ENCODE assay signal across 1 cellular context in the genomic region with DNA sequence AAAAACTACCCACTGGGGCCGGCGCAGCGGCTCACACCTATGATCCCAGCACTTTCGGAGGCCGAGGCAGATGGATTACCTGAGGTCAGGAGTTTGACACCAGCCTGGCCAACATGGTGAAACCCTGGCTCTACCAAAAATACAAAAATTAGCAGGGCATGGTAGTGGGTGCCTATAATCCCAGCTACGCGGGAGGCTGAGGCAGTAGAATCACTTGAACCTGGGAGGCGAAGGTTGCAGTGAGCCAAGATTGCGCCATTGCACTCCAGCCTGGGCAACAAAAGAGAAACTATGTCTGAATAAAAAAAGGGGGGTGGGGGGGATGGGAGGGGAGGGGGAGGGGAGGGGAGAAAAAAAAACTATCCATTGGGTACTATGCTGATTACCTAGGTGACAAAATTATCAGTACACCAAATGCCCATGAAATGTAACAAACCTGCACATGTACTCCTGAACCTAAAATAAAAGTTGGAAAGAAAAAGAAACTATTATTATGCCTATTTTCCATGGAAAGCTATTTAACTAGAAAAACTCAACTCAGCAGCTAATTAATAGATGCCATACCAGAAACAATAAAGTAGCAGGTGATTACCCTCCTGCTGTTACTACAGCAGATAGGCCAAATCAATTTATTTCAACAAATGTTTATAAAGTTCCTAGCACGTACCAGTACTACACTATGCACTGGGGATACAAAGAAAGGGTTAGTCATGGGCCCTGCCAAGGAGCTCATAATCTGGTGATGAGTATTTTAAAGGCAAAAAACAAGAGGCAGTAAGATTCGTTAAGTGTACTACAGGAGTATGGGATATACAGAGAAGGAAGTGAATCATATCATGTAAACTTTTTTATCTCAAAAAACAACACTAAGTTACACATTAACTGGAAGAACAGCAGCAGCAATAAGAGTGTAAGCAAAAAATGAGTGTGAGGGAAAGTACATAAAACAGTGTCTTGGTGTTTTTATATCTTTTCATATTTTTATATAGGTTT.
TF ChIP-seq lines count a peak whose summit lies in the region.

No MANE protein-coding gene starts in this region.

TF ChIP-seq in HepG2, 621 proteins besides CTCF, POLR2A, EP300 and RAD21 (continued from another document):
- no peak for TF ChIP-seq CREB1 (IDR thresholded peaks at IDR 0.05)
- TF ChIP-seq CREB1 (CRISPR knock-in tag; IDR thresholded peaks at IDR 0.05) = peak; percentile 55
- peak; percentile 73 for TF ChIP-seq HNRNPUL1 (IDR thresholded peaks at IDR 0.05; ENCODE audit: low read depth, low read length)
- TF ChIP-seq, protein P1, sequence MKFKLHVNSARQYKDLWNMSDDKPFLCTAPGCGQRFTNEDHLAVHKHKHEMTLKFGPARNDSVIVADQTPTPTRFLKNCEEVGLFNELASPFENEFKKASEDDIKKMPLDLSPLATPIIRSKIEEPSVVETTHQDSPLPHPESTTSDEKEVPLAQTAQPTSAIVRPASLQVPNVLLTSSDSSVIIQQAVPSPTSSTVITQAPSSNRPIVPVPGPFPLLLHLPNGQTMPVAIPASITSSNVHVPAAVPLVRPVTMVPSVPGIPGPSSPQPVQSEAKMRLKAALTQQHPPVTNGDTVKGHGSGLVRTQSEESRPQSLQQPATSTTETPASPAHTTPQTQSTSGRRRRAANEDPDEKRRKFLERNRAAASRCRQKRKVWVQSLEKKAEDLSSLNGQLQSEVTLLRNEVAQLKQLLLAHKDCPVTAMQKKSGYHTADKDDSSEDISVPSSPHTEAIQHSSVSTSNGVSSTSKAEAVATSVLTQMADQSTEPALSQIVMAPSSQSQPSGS (CRISPR knock-in tag; IDR thresholded peaks at IDR 0.05) = no peak
- TF ChIP-seq ZNF7 (CRISPR knock-in tag; IDR thresholded peaks at IDR 0.05) = peak; percentile 76; the same call in 1 of the 2 replicates
- peak; percentile 30; the same call in 1 of the 2 replicates for TF ChIP-seq FOXJ3 (CRISPR knock-in tag; IDR thresholded peaks at IDR 0.05; ENCODE audit: borderline replicate concordance)
- TF ChIP-seq, protein P2, sequence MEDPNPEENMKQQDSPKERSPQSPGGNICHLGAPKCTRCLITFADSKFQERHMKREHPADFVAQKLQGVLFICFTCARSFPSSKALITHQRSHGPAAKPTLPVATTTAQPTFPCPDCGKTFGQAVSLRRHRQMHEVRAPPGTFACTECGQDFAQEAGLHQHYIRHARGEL (CRISPR knock-in tag; IDR thresholded peaks at IDR 0.05) = no peak
- TF ChIP-seq, protein P3, sequence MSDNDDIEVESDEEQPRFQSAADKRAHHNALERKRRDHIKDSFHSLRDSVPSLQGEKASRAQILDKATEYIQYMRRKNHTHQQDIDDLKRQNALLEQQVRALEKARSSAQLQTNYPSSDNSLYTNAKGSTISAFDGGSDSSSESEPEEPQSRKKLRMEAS (IDR thresholded peaks at IDR 0.05) = no peak
- TF ChIP-seq KLF16 (CRISPR knock-in tag; IDR thresholded peaks at IDR 0.05) = 0 out of 4 replicates have a peak, but pooled peaks of 1 of the 2 experiments have one; percentile 35
- TF ChIP-seq, protein P4, sequence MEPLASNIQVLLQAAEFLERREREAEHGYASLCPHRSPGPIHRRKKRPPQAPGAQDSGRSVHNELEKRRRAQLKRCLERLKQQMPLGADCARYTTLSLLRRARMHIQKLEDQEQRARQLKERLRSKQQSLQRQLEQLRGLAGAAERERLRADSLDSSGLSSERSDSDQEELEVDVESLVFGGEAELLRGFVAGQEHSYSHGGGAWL (CRISPR knock-in tag; IDR thresholded peaks at IDR 0.05) = no peak
- no peak for TF ChIP-seq ZC3H13 (CRISPR knock-in tag; IDR thresholded peaks at IDR 0.05)
- TF ChIP-seq TARDBP (CRISPR knock-in tag; IDR thresholded peaks at IDR 0.05) = no peak
- TF ChIP-seq ELF1 (CRISPR knock-in tag; IDR thresholded peaks at IDR 0.05) = no peak
- TF ChIP-seq HMG20A (CRISPR knock-in tag; IDR thresholded peaks at IDR 0.05; ENCODE audit: borderline replicate concordance) = peak; percentile 77; the same call in 1 of the 2 replicates
- TF ChIP-seq ZNF337 (CRISPR knock-in tag; IDR thresholded peaks at IDR 0.05; ENCODE audit: borderline replicate concordance, low read depth) = no peak
- TF ChIP-seq, protein P5, sequence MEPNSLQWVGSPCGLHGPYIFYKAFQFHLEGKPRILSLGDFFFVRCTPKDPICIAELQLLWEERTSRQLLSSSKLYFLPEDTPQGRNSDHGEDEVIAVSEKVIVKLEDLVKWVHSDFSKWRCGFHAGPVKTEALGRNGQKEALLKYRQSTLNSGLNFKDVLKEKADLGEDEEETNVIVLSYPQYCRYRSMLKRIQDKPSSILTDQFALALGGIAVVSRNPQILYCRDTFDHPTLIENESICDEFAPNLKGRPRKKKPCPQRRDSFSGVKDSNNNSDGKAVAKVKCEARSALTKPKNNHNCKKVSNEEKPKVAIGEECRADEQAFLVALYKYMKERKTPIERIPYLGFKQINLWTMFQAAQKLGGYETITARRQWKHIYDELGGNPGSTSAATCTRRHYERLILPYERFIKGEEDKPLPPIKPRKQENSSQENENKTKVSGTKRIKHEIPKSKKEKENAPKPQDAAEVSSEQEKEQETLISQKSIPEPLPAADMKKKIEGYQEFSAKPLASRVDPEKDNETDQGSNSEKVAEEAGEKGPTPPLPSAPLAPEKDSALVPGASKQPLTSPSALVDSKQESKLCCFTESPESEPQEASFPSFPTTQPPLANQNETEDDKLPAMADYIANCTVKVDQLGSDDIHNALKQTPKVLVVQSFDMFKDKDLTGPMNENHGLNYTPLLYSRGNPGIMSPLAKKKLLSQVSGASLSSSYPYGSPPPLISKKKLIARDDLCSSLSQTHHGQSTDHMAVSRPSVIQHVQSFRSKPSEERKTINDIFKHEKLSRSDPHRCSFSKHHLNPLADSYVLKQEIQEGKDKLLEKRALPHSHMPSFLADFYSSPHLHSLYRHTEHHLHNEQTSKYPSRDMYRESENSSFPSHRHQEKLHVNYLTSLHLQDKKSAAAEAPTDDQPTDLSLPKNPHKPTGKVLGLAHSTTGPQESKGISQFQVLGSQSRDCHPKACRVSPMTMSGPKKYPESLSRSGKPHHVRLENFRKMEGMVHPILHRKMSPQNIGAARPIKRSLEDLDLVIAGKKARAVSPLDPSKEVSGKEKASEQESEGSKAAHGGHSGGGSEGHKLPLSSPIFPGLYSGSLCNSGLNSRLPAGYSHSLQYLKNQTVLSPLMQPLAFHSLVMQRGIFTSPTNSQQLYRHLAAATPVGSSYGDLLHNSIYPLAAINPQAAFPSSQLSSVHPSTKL (CRISPR knock-in tag; IDR thresholded peaks at IDR 0.05) = peak; percentile 73
- no peak for TF ChIP-seq ZFP1 (CRISPR knock-in tag; IDR thresholded peaks at IDR 0.05)
- no peak for TF ChIP-seq SMARCE1 (IDR thresholded peaks at IDR 0.05; ENCODE audit: borderline replicate concordance)
- peak; percentile 55; the same call in 1 of the 2 replicates for TF ChIP-seq ETV5 (CRISPR knock-in tag; IDR thresholded peaks at IDR 0.05; ENCODE audit: borderline replicate concordance)
- TF ChIP-seq ZFP90 (CRISPR knock-in tag; IDR thresholded peaks at IDR 0.05; ENCODE audit: borderline replicate concordance) = no peak
- no peak for TF ChIP-seq MTA1 (CRISPR knock-in tag; IDR thresholded peaks at IDR 0.05; ENCODE audit: borderline replicate concordance)
- TF ChIP-seq SALL1 (CRISPR knock-in tag; IDR thresholded peaks at IDR 0.05) = no peak
- TF ChIP-seq ZNF34 (CRISPR knock-in tag; IDR thresholded peaks at IDR 0.05; ENCODE audit: borderline replicate concordance) = no peak
- no peak for TF ChIP-seq ZBTB21 (CRISPR knock-in tag; IDR thresholded peaks at IDR 0.05)
- TF ChIP-seq, protein P6, sequence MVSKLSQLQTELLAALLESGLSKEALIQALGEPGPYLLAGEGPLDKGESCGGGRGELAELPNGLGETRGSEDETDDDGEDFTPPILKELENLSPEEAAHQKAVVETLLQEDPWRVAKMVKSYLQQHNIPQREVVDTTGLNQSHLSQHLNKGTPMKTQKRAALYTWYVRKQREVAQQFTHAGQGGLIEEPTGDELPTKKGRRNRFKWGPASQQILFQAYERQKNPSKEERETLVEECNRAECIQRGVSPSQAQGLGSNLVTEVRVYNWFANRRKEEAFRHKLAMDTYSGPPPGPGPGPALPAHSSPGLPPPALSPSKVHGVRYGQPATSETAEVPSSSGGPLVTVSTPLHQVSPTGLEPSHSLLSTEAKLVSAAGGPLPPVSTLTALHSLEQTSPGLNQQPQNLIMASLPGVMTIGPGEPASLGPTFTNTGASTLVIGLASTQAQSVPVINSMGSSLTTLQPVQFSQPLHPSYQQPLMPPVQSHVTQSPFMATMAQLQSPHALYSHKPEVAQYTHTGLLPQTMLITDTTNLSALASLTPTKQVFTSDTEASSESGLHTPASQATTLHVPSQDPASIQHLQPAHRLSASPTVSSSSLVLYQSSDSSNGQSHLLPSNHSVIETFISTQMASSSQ (IDR thresholded peaks at IDR 0.05; ENCODE audit: low read depth) = peak; percentile 92
- TF ChIP-seq, protein P6 (CRISPR knock-in tag; IDR thresholded peaks at IDR 0.05; ENCODE audit: borderline replicate concordance) = peak; percentile 75; the same call in 1 of the 2 replicates
- TF ChIP-seq RFXAP (CRISPR knock-in tag; IDR thresholded peaks at IDR 0.05; ENCODE audit: borderline replicate concordance) = no peak
- TF ChIP-seq, protein P7, sequence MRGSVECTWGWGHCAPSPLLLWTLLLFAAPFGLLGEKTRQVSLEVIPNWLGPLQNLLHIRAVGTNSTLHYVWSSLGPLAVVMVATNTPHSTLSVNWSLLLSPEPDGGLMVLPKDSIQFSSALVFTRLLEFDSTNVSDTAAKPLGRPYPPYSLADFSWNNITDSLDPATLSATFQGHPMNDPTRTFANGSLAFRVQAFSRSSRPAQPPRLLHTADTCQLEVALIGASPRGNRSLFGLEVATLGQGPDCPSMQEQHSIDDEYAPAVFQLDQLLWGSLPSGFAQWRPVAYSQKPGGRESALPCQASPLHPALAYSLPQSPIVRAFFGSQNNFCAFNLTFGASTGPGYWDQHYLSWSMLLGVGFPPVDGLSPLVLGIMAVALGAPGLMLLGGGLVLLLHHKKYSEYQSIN (CRISPR knock-in tag; IDR thresholded peaks at IDR 0.05; ENCODE audit: borderline replicate concordance) = no peak
- TF ChIP-seq, protein P8, sequence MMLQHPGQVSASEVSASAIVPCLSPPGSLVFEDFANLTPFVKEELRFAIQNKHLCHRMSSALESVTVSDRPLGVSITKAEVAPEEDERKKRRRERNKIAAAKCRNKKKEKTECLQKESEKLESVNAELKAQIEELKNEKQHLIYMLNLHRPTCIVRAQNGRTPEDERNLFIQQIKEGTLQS (CRISPR knock-in tag; IDR thresholded peaks at IDR 0.05) = no peak
- TF ChIP-seq WIZ (CRISPR knock-in tag; IDR thresholded peaks at IDR 0.05) = no peak
- TF ChIP-seq, protein P9, sequence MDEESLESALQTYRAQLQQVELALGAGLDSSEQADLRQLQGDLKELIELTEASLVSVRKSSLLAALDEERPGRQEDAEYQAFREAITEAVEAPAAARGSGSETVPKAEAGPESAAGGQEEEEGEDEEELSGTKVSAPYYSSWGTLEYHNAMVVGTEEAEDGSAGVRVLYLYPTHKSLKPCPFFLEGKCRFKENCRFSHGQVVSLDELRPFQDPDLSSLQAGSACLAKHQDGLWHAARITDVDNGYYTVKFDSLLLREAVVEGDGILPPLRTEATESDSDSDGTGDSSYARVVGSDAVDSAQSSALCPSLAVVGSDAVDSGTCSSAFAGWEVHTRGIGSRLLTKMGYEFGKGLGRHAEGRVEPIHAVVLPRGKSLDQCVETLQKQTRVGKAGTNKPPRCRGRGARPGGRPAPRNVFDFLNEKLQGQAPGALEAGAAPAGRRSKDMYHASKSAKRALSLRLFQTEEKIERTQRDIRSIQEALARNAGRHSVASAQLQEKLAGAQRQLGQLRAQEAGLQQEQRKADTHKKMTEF (CRISPR knock-in tag; IDR thresholded peaks at IDR 0.05) = 0 out of 2 replicates have a peak, but pooled peaks have one; percentile 47
- TF ChIP-seq KLF15 (CRISPR knock-in tag; IDR thresholded peaks at IDR 0.05; ENCODE audit: borderline replicate concordance) = no peak
